Comparison of ENCODE assay signal across 10 cellular contexts in genomic region chr15:93467327-93467726, GRCh38.
A peak's percentile ranks its signal among the peaks of the same experiment; 100 is the strongest.
DNase-seq lines count a peak whose midpoint lies in the region; ATAC-seq, FAIRE-seq and TF ChIP-seq lines count a peak whose summit lies in the region.
"Had no signal": no experiment of that assay in that cellular context is flagged by ENCODE, and none has a peak within 500 bp of the region (broad histone marks: within the 10 kb centered on the region; RNA-seq: fewer than 3 reads in every experiment).

No MANE protein-coding gene starts in this region.

- POLR2A ChIA-PET in H1 (lab: Charles Lee; ENCODE audit: partially characterized antibody) = no interaction called here
- POLR2A ChIA-PET in PC-9 (lab: Charles Lee; ENCODE audit: unreplicated experiment) = no interaction called here

- H2BK120ac ChIP-seq in H1 (replicated peaks; ENCODE audit: low read depth, low read length) = no peak overlapping the region

- H3K56ac ChIP-seq in H1 (replicated peaks; ENCODE audit: insufficient read length, low read depth, low read length) = no peak overlapping the region

- peak overlapping the region; percentile 8 for H4K91ac ChIP-seq in H1 (replicated peaks; ENCODE audit: insufficient read length, low read length)

- H3K9me3 Mint-ChIP-seq in neural crest cell (peaks cover 8% of the 10 kb centered on the region), HFFc6 (peaks cover 51% of the 10 kb centered on the region)

- no peaks in the 10 kb centered on the region; a peak in 1 of 4 replicates for H3K9me3 ChIP-seq in H1 (ENCODE audit: insufficient read depth in 2 of 2, low read depth in 1 of 2, low read length in 1 of 2)
- no peaks in the 10 kb centered on the region for H3K9me3 ChIP-seq in PC-9 (ENCODE audit: insufficient read depth, low read depth)
- H3K9me3 ChIP-seq: Peyer's patch had no signal

- no peaks in the 10 kb centered on the region for H3K36me3 ChIP-seq in H1 (ENCODE audit: control insufficient read depth in 2 of 4, insufficient read depth in 4 of 4, low read length in 3 of 4)
- no peaks in the 10 kb centered on the region for H3K36me3 ChIP-seq in PC-9 (ENCODE audit: low read depth)
- H3K36me3 ChIP-seq: Peyer's patch had no signal

- H2BK5ac ChIP-seq in H1 (ENCODE audit: low read depth, low read length) = no peak overlapping the region

- no peaks in the 10 kb centered on the region for H3K23me2 ChIP-seq in H1 (ENCODE audit: low read depth, low read length)

- no peak overlapping the region for H2AK5ac ChIP-seq in H1 (ENCODE audit: low read depth, low read length)

- TF ChIP-seq EP300 in H1 (IDR thresholded peaks at IDR 0.05; ENCODE audit: borderline replicate concordance in 1 of 2, low read depth in 2 of 2, low read length in 2 of 2) = no peak

- H2AFZ ChIP-seq in H1 (ENCODE audit: low read length) = no peak overlapping the region
- H2AFZ ChIP-seq in PC-9 = no peak overlapping the region

- TF ChIP-seq POLR2A in H1 (IDR thresholded peaks at IDR 0.05; ENCODE audit: control extremely low read depth in 1 of 2, low read depth in 2 of 2, low read length in 2 of 2) = no peak

- no peak overlapping the region for H4K8ac ChIP-seq in H1 (ENCODE audit: extremely low read depth, insufficient read depth, low read length)

- H2BK20ac ChIP-seq in H1 (ENCODE audit: low read length) = no peak overlapping the region

- intact Hi-C loops in PC-9 (cut with micrococcal nuclease; ENCODE audit: unreplicated experiment) = no loop called here

- peak overlapping the region; percentile 43 for H3K27ac Mint-ChIP-seq in neural crest cell (ENCODE audit: unreplicated experiment)
- H3K27ac Mint-ChIP-seq in HFFc6 = no peak overlapping the region

- H2BK12ac ChIP-seq in H1 (ENCODE audit: low read depth, low read length) = peak overlapping the region; percentile 87; the same call in 1 of the 2 replicates

- TF ChIP-seq CTCF in H1 (IDR thresholded peaks at IDR 0.05; ENCODE audit: control extremely low read depth in 1 of 3, insufficient read depth in 1 of 3, low read depth in 1 of 3, low read length in 3 of 3) (no peak), neural crest cell (conservative IDR thresholded peaks at IDR 0.05) (no peak), PC-9 (conservative IDR thresholded peaks at IDR 0.05) (no peak), HFFc6 (IDR thresholded peaks at IDR 0.05) (no peak)

- H3K18ac ChIP-seq in H1 (ENCODE audit: extremely low read depth, low read length) = no peak overlapping the region

- H3K4me2 ChIP-seq in H1 (ENCODE audit: insufficient read depth in 1 of 2, low read depth in 2 of 2, low read length in 2 of 2) (no peak overlapping the region), PC-9 (no peak overlapping the region)

- H3K4me1 ChIP-seq in H1 (replicated peaks in 1 of 4; ENCODE audit: control insufficient read depth in 3 of 4, insufficient read depth in 4 of 4, low read length in 3 of 4) = peaks cover 0 to 9% (median 7%) of the 10 kb centered on the region in 4 experiments; a peak in 3 of 7 replicates
- H3K4me1 ChIP-seq in PC-9 (replicated peaks; ENCODE audit: insufficient read depth) = no peaks in the 10 kb centered on the region
- H3K4me1 ChIP-seq: Peyer's patch had no signal

- H3K4me3 Mint-ChIP-seq in neural crest cell = no peak overlapping the region
- no peak overlapping the region for H3K4me3 Mint-ChIP-seq in HFFc6

- peak; percentile 70 for DNase-seq in DMS53 treated with DMSO at 0.1 percent for 48 hours (lab: John Stamatoyannopoulos, UW; ENCODE audit: unreplicated experiment)
- DNase-seq in NCI-H2029 treated with DMSO at 0.1 percent for 48 hours (lab: John Stamatoyannopoulos, UW) = peak; percentile 60
- no peak for DNase-seq in H1 (ENCODE audit: low read depth in 1 of 2, low spot score in 2 of 2)
- DNase-seq in neural crest cell (ENCODE audit: low read depth, low spot score) = no peak
- no peak for DNase-seq in PC-9
- no peak for DNase-seq in HFFc6
- no peak for DNase-seq in T-helper 2 cell
- DNase-seq: activated CD4-positive, alpha-beta T cell treated with anti-CD3 and anti-CD28 coated beads, Interleukin-2, amount 50 U/mL, for 4 hours had no signal

- no peak overlapping the region for H2BK15ac ChIP-seq in H1 (ENCODE audit: low read length)

- no peaks in the 10 kb centered on the region for H3K9me2 ChIP-seq in PC-9 (ENCODE audit: insufficient read depth)

- no peak overlapping the region for H3K4ac ChIP-seq in H1 (replicated peaks; ENCODE audit: insufficient read length, low read depth, low read length)

- H4K20me1 ChIP-seq in H1 (replicated peaks in 1 of 2; ENCODE audit: control insufficient read depth in 1 of 2, insufficient read depth in 2 of 2, low read length in 2 of 2) = no peaks in the 10 kb centered on the region
- H4K20me1 ChIP-seq in PC-9 (ENCODE audit: insufficient read depth) = no peaks in the 10 kb centered on the region

- TF ChIP-seq RAD21 in H1 (IDR thresholded peaks at IDR 0.05 in 1 of 2, conservative IDR thresholded peaks at IDR 0.05 in 1 of 2; ENCODE audit: low read depth in 2 of 2, low read length in 2 of 2) = no peak

- peaks cover 5% of the 10 kb centered on the region for H3K36me3 Mint-ChIP-seq in neural crest cell (ENCODE audit: low read depth)
- H3K36me3 Mint-ChIP-seq in HFFc6 (ENCODE audit: low read depth) = no peaks in the 10 kb centered on the region

- CTCF ChIA-PET in H1 (lab: Charles Lee; ENCODE audit: partially characterized antibody) = no interaction called here
- CTCF ChIA-PET in PC-9 (lab: Charles Lee) = no interaction called here

- H3K27ac ChIP-seq in H1 (ENCODE audit: low read depth, low read length) (no peak overlapping the region), PC-9 (no peak overlapping the region)
- H3K27ac ChIP-seq: Peyer's patch had no signal

- H3K4me3 ChIP-seq in H1 (ENCODE audit: extremely low read depth in 1 of 4, insufficient read depth in 2 of 4, low read depth in 3 of 4, low read length in 4 of 4) (no peak overlapping the region), PC-9 (no peak overlapping the region)
- H3K4me3 ChIP-seq: Peyer's patch had no signal

- no peak for FAIRE-seq in H1 (lab: Jason Lieb, UNC)

- H3F3A ChIP-seq in PC-9 (ENCODE audit: insufficient read depth, low read depth) = no peaks in the 10 kb centered on the region

- no TSS peak for BruUV-seq in PC-9 (replicated peaks; lab: Mats Ljungman, UMichigan)

- peaks cover 50% of the 10 kb centered on the region for H3K4me1 Mint-ChIP-seq in neural crest cell
- H3K4me1 Mint-ChIP-seq in HFFc6 (ENCODE audit: low read depth) = no peaks in the 10 kb centered on the region

- no peak for ATAC-seq in GM19351 (IDR thresholded peaks at IDR 0.05; ENCODE audit: unreplicated experiment)

- no peaks in the 10 kb centered on the region for H3K27me3 ChIP-seq in H1 (replicated peaks in 1 of 4; ENCODE audit: control insufficient read depth in 3 of 4, extremely low read depth in 1 of 4, insufficient read depth in 3 of 4, low read length in 3 of 4)
- H3K27me3 ChIP-seq in PC-9 (ENCODE audit: insufficient read depth, low read depth) = peaks cover 56% of the 10 kb centered on the region
- H3K27me3 ChIP-seq: Peyer's patch had no signal

- no peak overlapping the region for H3K9ac ChIP-seq in H1 (replicated peaks in 1 of 4; ENCODE audit: extremely low read depth in 1 of 4, low read depth in 3 of 4, low read length in 3 of 4)

- H4K5ac ChIP-seq in H1 (ENCODE audit: insufficient read length, low read depth, low read length) = no peak overlapping the region

- WGBS in H1 (ENCODE audit: extremely low coverage in 1 of 2, insufficient coverage in 1 of 2, insufficient read length in 1 of 2, insufficient replicate concordance in 2 of 2, low coverage in 1 of 2, low lambda C conversion rate in 2 of 2, missing lambda C conversion rate in 1 of 2), 2 experiments = 92% methylated on average over 3 of the region's 3 CpGs; no CpG with 5 or more reads in 1 of the 2 experiments

- H3K79me2 ChIP-seq in H1 (ENCODE audit: control insufficient read depth in 1 of 2, insufficient read depth in 2 of 2, low read length in 2 of 2) (no peaks in the 10 kb centered on the region), PC-9 (ENCODE audit: low read depth) (no peaks in the 10 kb centered on the region)

- no peaks in the 10 kb centered on the region for H3K79me1 ChIP-seq in H1 (ENCODE audit: low read depth, low read length)

- no peak overlapping the region for H3K23ac ChIP-seq in H1 (ENCODE audit: insufficient read length)

- no peak overlapping the region for H3K14ac ChIP-seq in H1 (ENCODE audit: insufficient read length)

- H3K27me3 Mint-ChIP-seq in neural crest cell (ENCODE audit: low read depth) = no peaks in the 10 kb centered on the region
- no peaks in the 10 kb centered on the region for H3K27me3 Mint-ChIP-seq in HFFc6 (ENCODE audit: insufficient read depth)

TF ChIP-seq in H1, 55 proteins besides CTCF, POLR2A, EP300 and RAD21 (continues in another document):
- TF ChIP-seq KDM5A (IDR thresholded peaks at IDR 0.05; ENCODE audit: low read length) = no peak
- no peak for TF ChIP-seq PHF8 (conservative IDR thresholded peaks at IDR 0.05; ENCODE audit: low read depth, low read length)
- TF ChIP-seq SAP30 (IDR thresholded peaks at IDR 0.05; ENCODE audit: insufficient read depth, insufficient replicate concordance, low read length) = no peak
- no peak for TF ChIP-seq CREB1 (IDR thresholded peaks at IDR 0.05)
- no peak for TF ChIP-seq HDAC2 (IDR thresholded peaks at IDR 0.05; ENCODE audit: borderline replicate concordance in 1 of 2, low read depth in 2 of 2, low read length in 2 of 2)
- TF ChIP-seq JUN (IDR thresholded peaks at IDR 0.05; ENCODE audit: low read depth, low read length) = no peak
- TF ChIP-seq NRF1 (IDR thresholded peaks at IDR 0.05; ENCODE audit: low read depth, low read length) = no peak
- TF ChIP-seq SRF (IDR thresholded peaks at IDR 0.05; ENCODE audit: low read depth, low read length) = no peak
- no peak for TF ChIP-seq BCL11A (IDR thresholded peaks at IDR 0.05; ENCODE audit: low read depth in 2 of 2, low read length in 2 of 2)
- no peak for TF ChIP-seq E2F6 (IDR thresholded peaks at IDR 0.05)
- TF ChIP-seq KDM4A (IDR thresholded peaks at IDR 0.05; ENCODE audit: low read depth, low read length, severe bottlenecking) = no peak
- no peak for TF ChIP-seq JUND (IDR thresholded peaks at IDR 0.05; ENCODE audit: low read length)
- no peak for TF ChIP-seq SIN3A (conservative IDR thresholded peaks at IDR 0.05 in 1 of 2, IDR thresholded peaks at IDR 0.05 in 1 of 2; ENCODE audit: low read depth in 1 of 2, low read length in 2 of 2)
- no peak for TF ChIP-seq CBX5 (IDR thresholded peaks at IDR 0.05; ENCODE audit: low read depth, low read length)

Comparison
In these comparisons a context has a peak if more than half of its experiments do, and no peak if none do; other contexts are left out.
1. DNase-seq: peak in DMS53 treated with DMSO at 0.1 percent for 48 hours (single experiment) and NCI-H2029 treated with DMSO at 0.1 percent for 48 hours (single experiment); none in H1 (0 of 2), neural crest cell (single experiment), PC-9 (0 of 2), HFFc6 (single experiment) and T-helper 2 cell (0 of 5).